Comparison of ENCODE assay signal across 8 cellular contexts in the genomic region with DNA sequence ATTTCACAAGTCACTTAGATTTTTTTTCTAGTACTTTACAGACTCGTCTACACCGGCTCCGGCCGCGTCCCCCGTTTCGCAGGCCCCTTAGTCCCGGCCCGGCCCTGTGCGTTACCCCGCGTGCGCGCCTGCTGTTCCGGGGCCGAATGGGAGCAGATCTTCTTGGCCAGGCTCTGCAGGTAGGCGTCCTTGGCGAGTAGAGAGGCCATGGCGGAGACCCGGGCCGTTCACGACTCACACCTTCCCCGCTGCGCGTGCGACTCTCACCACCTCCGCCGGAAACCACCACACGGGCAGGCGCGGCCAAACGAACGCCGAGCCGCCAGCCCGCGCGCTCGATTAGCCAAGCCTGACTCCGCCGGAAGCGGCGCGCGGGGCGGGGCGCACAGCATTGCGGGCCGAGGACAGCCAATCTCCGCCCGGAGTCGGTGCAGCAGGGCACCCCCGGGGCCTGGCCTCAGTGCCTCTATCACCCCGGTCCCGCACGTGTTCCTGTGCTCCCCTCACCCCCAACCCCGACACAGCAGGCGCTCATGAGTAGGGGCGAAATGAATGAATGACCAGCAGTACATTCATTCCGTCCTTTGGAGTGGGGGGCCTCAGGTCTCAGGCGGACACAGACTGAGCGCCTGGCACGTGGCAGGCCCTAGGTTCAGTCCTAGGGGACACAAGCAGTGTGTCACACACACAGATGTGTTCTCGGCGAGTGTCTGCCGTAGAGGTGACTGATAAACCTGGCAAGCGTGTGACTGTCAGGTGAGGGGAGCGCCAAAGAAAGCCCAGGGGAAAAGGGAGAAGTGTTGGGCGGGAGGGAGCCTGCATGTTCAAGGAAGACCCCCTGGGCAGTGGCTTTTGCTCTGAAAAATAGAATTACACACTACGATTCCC. TPM values are rescaled to one million over a fixed set of nuclear protein-coding genes. Genes with fewer than 3 reads are reported as not detected.
DNase-seq lines count a peak whose midpoint lies in the region; ATAC-seq, FAIRE-seq and TF ChIP-seq lines count a peak whose summit lies in the region.

TSS of gene SURF6 (minus strand) at position 265 of the 888 bp plus-strand sequence. CDS start at position 209, 56 bp downstream.

- H3K9me3 ChIP-seq in psoas muscle: no peaks in the 10 kb centered on the region

- H3K4me3 ChIP-seq in psoas muscle (peak within 1 kb of the TSS; percentile 87), urinary bladder (ENCODE audit: low read depth, low read length) (peak within 1 kb of the TSS; percentile 77)

- DNase-seq in GM18507 (ENCODE audit: extremely low spot score, insufficient read length, low read depth) (peak; percentile 78), NCI-H2029 (lab: John Stamatoyannopoulos, UW) (peak; percentile 90), left ventricle myocardium superior (peak; percentile 95), psoas muscle (peak; percentile 95 to 96)

- TF ChIP-seq CTCF in psoas muscle (IDR thresholded peaks at IDR 0.05): no peak

- peaks cover 24% of the 10 kb centered on the region for H3K4me1 ChIP-seq in psoas muscle
- H3K4me1 ChIP-seq in urinary bladder (ENCODE audit: insufficient read depth): peaks cover 3% of the 10 kb centered on the region

- peak; percentile 78 for ATAC-seq in HG02981 (IDR thresholded peaks at IDR 0.05; ENCODE audit: unreplicated experiment)
- ATAC-seq in left ventricle myocardium superior: peak; percentile 95
- peak; percentile 96 to 97 (median 97) for ATAC-seq in psoas muscle

- peaks cover 15 to 66% of the 10 kb centered on the region in 2 donors for H3K36me3 ChIP-seq in psoas muscle (ENCODE audit: insufficient read depth in 1 of 2, low read depth in 1 of 2)
- H3K36me3 ChIP-seq in urinary bladder (ENCODE audit: insufficient read depth): peaks cover 3% of the 10 kb centered on the region

- FAIRE-seq in GM18507 (lab: Jason Lieb, UNC): peak; percentile 96

- WGBS in psoas muscle, 3 donors: 2 to 3% (median 3%) methylated on average over 66 to 70 of the region's 70 CpGs
- 3% methylated on average over 70 of the region's 70 CpGs for WGBS in urinary bladder

- peak within 1 kb of the TSS; percentile 84 for H3K27ac ChIP-seq in angular gyrus (ENCODE audit: low read depth, low read length)
- H3K27ac ChIP-seq in psoas muscle: peak within 1 kb of the TSS; percentile 88
- H3K27ac ChIP-seq in urinary bladder (ENCODE audit: low read depth): peak within 1 kb of the TSS; percentile 24

- H3K27me3 ChIP-seq in psoas muscle (ENCODE audit: insufficient read depth in 3 of 3, low read length in 2 of 3): no peaks in the 10 kb centered on the region

- intact Hi-C loops in T-helper 2 cell treated with Interferon-gamma antibody and Interleukin-4, amounts not matched to agents 100 ng/mL and 5 ng/mL, for 36 hours (cut with micrococcal nuclease): loop anchor here (1.0 kb wide), 3 partner anchors 12 to 40 kb away; partner anchors contain the start of genes MED22, RPL7A, STKLD1 and SURF4
- intact Hi-C loops in left ventricle myocardium superior (cut with micrococcal nuclease): no loop called here
- intact Hi-C loops in psoas muscle (cut with DNase I): loop anchor here (5.0 to 10.0 kb wide), 2 partner anchors 41 to 291 kb away; partner anchors contain the start of genes STKLD1 (in 1 of the 2) and SURF4 (in 1 of the 2)

RNA-seq across cellular contexts. Expression of gene SURF6, which starts in this region (rescaled TPM):
- total RNA-seq in T-helper 2 cell treated with Interferon-gamma antibody and Interleukin-4, amounts not matched to agents 100 ng/mL and 5 ng/mL, for 36 hours: 17.9 and 19.0 TPM in 2 replicates
- 11.9 TPM for total RNA-seq in left ventricle myocardium superior
- 10 to 100 TPM; 11.4 to 27.3 (median 16.0) TPM for total RNA-seq in psoas muscle
- polyA plus RNA-seq in psoas muscle: 10 to 100 TPM; 27.7 to 43.0 (median 36.3) TPM
- total RNA-seq in urinary bladder: 10.2 TPM
- polyA plus RNA-seq in urinary bladder: 30.4 TPM

Comparison
In these comparisons a context has a peak if more than half of its experiments do, and no peak if none do; other contexts are left out.
1. Peak in every context shown above with its lines: DNase-seq, ATAC-seq, H3K4me3 ChIP-seq and H3K27ac ChIP-seq.
2. H3K27ac ChIP-seq: peak in every context shown above with its lines; median percentile 88 in psoas muscle; 84 in angular gyrus; 24 in urinary bladder.